8 cellular contexts compared by ENCODE assay signal in genomic region chr12:54549774-54550451, GRCh38. TPM values are rescaled to one million over a fixed set of nuclear protein-coding genes. Genes with fewer than 3 reads are reported as not detected.
DNase-seq lines count a peak whose midpoint lies in the region; ATAC-seq lines count a peak whose summit lies in the region.

No MANE protein-coding gene starts in this region.

- peak overlapping the region; percentile 83 for H3K4me3 Mint-ChIP-seq in activated naive CD8-positive, alpha-beta T cell treated with anti-CD3 and anti-CD28 coated beads, Interleukin-2, amount 10 ng/mL, durations not matched to agents 7 days and 5 days
- peak overlapping the region; percentile 80 to 89 (median 84) for H3K4me3 Mint-ChIP-seq in immature natural killer cell

- H3K27ac ChIP-seq in HUES6 (ENCODE audit: low read depth, low read length), result no peak overlapping the region

- H3K27ac Mint-ChIP-seq in activated naive CD8-positive, alpha-beta T cell treated with anti-CD3 and anti-CD28 coated beads, Interleukin-2, amount 10 ng/mL, durations not matched to agents 7 days and 5 days, result no peak overlapping the region
- peak overlapping the region in 1 of 6 donors; percentile 45 for H3K27ac Mint-ChIP-seq in immature natural killer cell

- POLR2A ChIA-PET in activated naive CD8-positive, alpha-beta T cell treated with anti-CD3 and anti-CD28 coated beads, Interleukin-2, amount 10 ng/mL, durations not matched to agents 7 days and 5 days (lab: Charles Lee), result interaction anchor here (1.1 to 2.4 kb wide), 3 partner anchors 8 to 78 kb away, joined by 3 to 26 read pairs (median 5); no protein-coding TSS in a partner anchor

- no peaks in the 10 kb centered on the region for H3K9me3 ChIP-seq in HUES6 (ENCODE audit: control insufficient read depth, insufficient read depth, low read depth, low read length)

- H3K9me3 Mint-ChIP-seq in activated naive CD8-positive, alpha-beta T cell treated with anti-CD3 and anti-CD28 coated beads, Interleukin-2, amount 10 ng/mL, durations not matched to agents 7 days and 5 days, result no peaks in the 10 kb centered on the region
- no peaks in the 10 kb centered on the region for H3K9me3 Mint-ChIP-seq in immature natural killer cell

- H3K4me1 Mint-ChIP-seq in activated naive CD8-positive, alpha-beta T cell treated with anti-CD3 and anti-CD28 coated beads, Interleukin-2, amount 10 ng/mL, durations not matched to agents 7 days and 5 days, result peaks cover 15% of the 10 kb centered on the region
- peaks cover 25 to 36% of the 10 kb centered on the region in 2 donors for H3K4me1 Mint-ChIP-seq in immature natural killer cell

- peak; percentile 32 for ATAC-seq in activated naive CD8-positive, alpha-beta T cell treated with anti-CD3 and anti-CD28 coated beads, Interleukin-2, amount 10 ng/mL, durations not matched to agents 7 days and 5 days (ENCODE audit: low read depth)

- H3K36me3 Mint-ChIP-seq in activated naive CD8-positive, alpha-beta T cell treated with anti-CD3 and anti-CD28 coated beads, Interleukin-2, amount 10 ng/mL, durations not matched to agents 7 days and 5 days, result peaks cover 21% of the 10 kb centered on the region
- H3K36me3 Mint-ChIP-seq in immature natural killer cell, result peaks cover 3 to 20% (median 9%) of the 10 kb centered on the region in 3 donors

- H3K27me3 ChIP-seq in HUES6 (ENCODE audit: control insufficient read depth, insufficient read depth, low read length), result peaks cover 89% of the 10 kb centered on the region

- H3K4me3 ChIP-seq in HUES6 (ENCODE audit: low read depth, low read length), result peak overlapping the region; percentile 75

- peak overlapping the region; percentile 18 for H3K9ac ChIP-seq in HUES6 (ENCODE audit: low read length)

- H3K27me3 Mint-ChIP-seq in activated naive CD8-positive, alpha-beta T cell treated with anti-CD3 and anti-CD28 coated beads, Interleukin-2, amount 10 ng/mL, durations not matched to agents 7 days and 5 days, result peaks cover 12% of the 10 kb centered on the region
- H3K27me3 Mint-ChIP-seq in immature natural killer cell (ENCODE audit: low read depth in 3 of 3), result peaks cover 4 to 21% (median 17%) of the 10 kb centered on the region in 3 donors

- DNase-seq in EL (peak; percentile 21), immature natural killer cell (peak in 1 of 3 donors; percentile 5), DMS153 (lab: John Stamatoyannopoulos, UW) (no peak), SK-N-DZ (ENCODE audit: low spot score) (no peak), HK-2 (ENCODE audit: unreplicated experiment) (no peak)
- peak; percentile 43 for DNase-seq in activated naive CD8-positive, alpha-beta T cell treated with anti-CD3 and anti-CD28 coated beads, Interleukin-2, amount 10 ng/mL, durations not matched to agents 7 days and 5 days
- DNase-seq in stimulated activated CD4-positive, alpha-beta T cell treated with anti-CD3 and anti-CD28 coated beads, Interleukin-4, amount 100 ng/mL, for 4 hours, result peak; percentile 22 to 51

- no peaks in the 10 kb centered on the region for H3K36me3 ChIP-seq in HUES6 (ENCODE audit: control insufficient read depth, insufficient read depth, low read length)

- peaks cover 23% of the 10 kb centered on the region for H3K4me1 ChIP-seq in HUES6 (ENCODE audit: control insufficient read depth, insufficient read depth, low read length)

RNA-seq across cellular contexts. Expression of gene PDE1B, which starts 0.5 kb away (rescaled TPM):
- total RNA-seq in activated naive CD8-positive, alpha-beta T cell treated with anti-CD3 and anti-CD28 coated beads, Interleukin-2, amount 10 ng/mL, durations not matched to agents 7 days and 5 days, result 10 to 100 TPM; 19.6 to 20.5 TPM
- under 1 TPM in 2 of 3 donors, not detected in 1; 0.18 to 0.56 TPM for polyA plus RNA-seq in immature natural killer cell
- polyA plus RNA-seq in SK-N-DZ (2014; cell fraction: cytosol; rRNA removed), result 0.03 TPM in 1 of 2 replicates, not detected in the other
- polyA plus RNA-seq in SK-N-DZ (2014; cell fraction: nucleus; rRNA removed), result 0.20 TPM in 1 of 2 replicates, not detected in the other

RNA-seq across cellular contexts. Expression of gene PPP1R1A, which starts 38.5 kb away (rescaled TPM):
- not detected for total RNA-seq in activated naive CD8-positive, alpha-beta T cell treated with anti-CD3 and anti-CD28 coated beads, Interleukin-2, amount 10 ng/mL, durations not matched to agents 7 days and 5 days
- polyA plus RNA-seq in immature natural killer cell, result not detected
- polyA plus RNA-seq in SK-N-DZ (2014; cell fraction: cytosol; rRNA removed), result not detected in 2 replicates
- 0.59 TPM in 1 of 2 replicates, not detected in the other for polyA plus RNA-seq in SK-N-DZ (2014; cell fraction: nucleus; rRNA removed)

RNA-seq across cellular contexts. Expression of gene NCKAP1L, which starts 52.4 kb away (rescaled TPM):
- total RNA-seq in activated naive CD8-positive, alpha-beta T cell treated with anti-CD3 and anti-CD28 coated beads, Interleukin-2, amount 10 ng/mL, durations not matched to agents 7 days and 5 days, result 100 to 1,000 TPM; 148 to 149 TPM
- polyA plus RNA-seq in immature natural killer cell, result 100 to 1,000 TPM in 2 of 3 donors, 10 to 100 TPM in 1; 90.8 to 138 (median 137) TPM
- polyA plus RNA-seq in SK-N-DZ (2014; cell fraction: cytosol; rRNA removed), result not detected in 2 replicates
- polyA plus RNA-seq in SK-N-DZ (2014; cell fraction: nucleus; rRNA removed), result 0.06 TPM in 1 of 2 replicates, not detected in the other

Comparison
In these comparisons a context has a peak if more than half of its experiments do, and no peak if none do; other contexts are left out.
1. DNase-seq: peak in EL (single experiment), activated naive CD8-positive, alpha-beta T cell treated with anti-CD3 and anti-CD28 coated beads, Interleukin-2, amount 10 ng/mL, durations not matched to agents 7 days and 5 days (single experiment) and stimulated activated CD4-positive, alpha-beta T cell treated with anti-CD3 and anti-CD28 coated beads, Interleukin-4, amount 100 ng/mL, for 4 hours (2 of 2); none in DMS153 (single experiment), SK-N-DZ (single experiment) and HK-2 (single experiment).